In the genomic region with DNA sequence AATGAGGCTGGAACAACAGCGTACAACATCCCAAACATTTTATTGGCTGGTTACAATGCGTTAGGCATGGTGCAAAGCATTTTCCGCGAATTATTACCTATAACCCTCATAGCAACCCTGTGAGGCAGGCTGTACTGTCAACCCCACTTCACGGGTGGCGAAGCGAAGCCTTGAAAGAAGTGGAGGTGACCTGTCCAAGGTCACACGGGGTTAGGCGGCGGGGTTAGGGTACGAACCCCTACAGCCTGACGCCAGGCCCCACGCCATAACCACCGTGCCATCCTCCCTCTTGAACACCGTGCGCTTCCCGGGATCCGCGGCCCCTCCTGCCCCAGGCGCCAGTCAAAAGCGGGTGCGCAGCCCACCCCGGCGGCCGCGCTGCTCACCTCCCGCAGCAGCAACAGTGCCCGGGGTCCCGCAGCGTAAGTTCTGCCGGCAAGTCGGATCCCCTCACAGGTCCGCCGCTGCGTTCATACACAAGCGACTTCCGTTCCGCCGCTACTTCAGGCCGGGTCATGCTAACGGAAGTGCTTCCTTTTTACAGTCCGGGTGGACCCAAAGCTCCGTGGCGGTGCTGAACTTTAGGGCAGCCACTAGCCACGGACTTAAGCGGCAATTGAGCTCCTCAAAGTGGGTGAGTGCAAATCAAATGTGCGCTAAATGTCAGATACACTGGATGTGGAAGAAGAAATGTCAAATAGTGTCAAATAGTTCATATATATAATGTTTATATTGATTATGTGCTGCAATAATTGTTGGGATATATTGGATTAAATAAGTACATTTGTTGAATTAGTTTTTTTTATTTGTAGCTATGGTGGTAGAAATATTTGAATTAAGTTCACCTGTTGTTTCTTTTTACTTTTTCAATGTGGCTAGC, we compare ENCODE assay signal across 1 cellular context.
A peak's percentile ranks its signal among the peaks of the same experiment; 100 is the strongest.
TF ChIP-seq lines count a peak whose summit lies in the region.

TSS of gene CDK5RAP1 (minus strand) at position 478 of the 880 bp plus-strand sequence. CDS start 4,455 bp downstream, outside the sequence.

TF ChIP-seq in HCT116, 20 proteins besides CTCF, POLR2A, EP300 and RAD21 (continued from another document):
- no peak for TF ChIP-seq REST (IDR thresholded peaks at IDR 0.05; ENCODE audit: low read depth)
- TF ChIP-seq ZNF274 (IDR thresholded peaks at IDR 0.05; ENCODE audit: low read depth, low read length), result no peak
- peak; percentile 87 for TF ChIP-seq MAX (IDR thresholded peaks at IDR 0.05)
- no peak for TF ChIP-seq FOSL1 (IDR thresholded peaks at IDR 0.05; ENCODE audit: low read depth)
- peak; percentile 85 for TF ChIP-seq YY1 (IDR thresholded peaks at IDR 0.05; ENCODE audit: extremely low read depth, insufficient replicate concordance, low read depth, low read length)
- no peak for TF ChIP-seq JUND (IDR thresholded peaks at IDR 0.05)
- no peak for TF ChIP-seq EZH2 (IDR thresholded peaks at IDR 0.05)
- peak; percentile 84 for TF ChIP-seq SIN3A (IDR thresholded peaks at IDR 0.05; ENCODE audit: low read depth)
- TF ChIP-seq CEBPB (IDR thresholded peaks at IDR 0.05; ENCODE audit: low read depth), result no peak
